In genomic region chr2:157182834-157183396, GRCh38 we compare ENCODE assay signal across 9 cellular contexts.
DNase-seq lines count a peak whose midpoint lies in the region; ATAC-seq and TF ChIP-seq lines count a peak whose summit lies in the region.
"Had no signal": no experiment of that assay in that cellular context is flagged by ENCODE, and none has a peak within 500 bp of the region (broad histone marks: within the 10 kb centered on the region; RNA-seq: fewer than 3 reads in every experiment).

No MANE protein-coding gene starts in this region.

- no peak for TF ChIP-seq CTCF in progenitor cell of endocrine pancreas (IDR thresholded peaks at IDR 0.05; ENCODE audit: unreplicated experiment)

- peaks cover 4% of the 10 kb centered on the region for H3K4me1 Mint-ChIP-seq in progenitor cell of endocrine pancreas (ENCODE audit: low read depth)
- H3K4me1 Mint-ChIP-seq: IgD-negative memory B cell had no signal

- DNase-seq in AML-193 (lab: John Stamatoyannopoulos, UW): peak; percentile 9 to 38
- DNase-seq in HPDE6-E6E7 (ENCODE audit: extremely low spot score): peak; percentile 70
- peak; percentile 81 for DNase-seq in adipocyte (ENCODE audit: low read depth)
- no peak for DNase-seq in left lobe of liver (ENCODE audit: low spot score)
- no peak for DNase-seq in NCI-H2107 (lab: John Stamatoyannopoulos, UW)
- DNase-seq in NCI-H2196 treated with DMSO at 0.1 percent for 48 hours (lab: John Stamatoyannopoulos, UW; ENCODE audit: unreplicated experiment): no peak
- DNase-seq in progenitor cell of endocrine pancreas (ENCODE audit: low spot score, unreplicated experiment): no peak

- H3K27ac Mint-ChIP-seq in progenitor cell of endocrine pancreas: no peak overlapping the region
- H3K27ac Mint-ChIP-seq: IgD-negative memory B cell had no signal

- H3K9me3 Mint-ChIP-seq in progenitor cell of endocrine pancreas (ENCODE audit: low read depth): no peaks in the 10 kb centered on the region

- H3K9me3 ChIP-seq in adipocyte (ENCODE audit: control insufficient read depth, low read length): no peaks in the 10 kb centered on the region

- ATAC-seq in left lobe of liver (peak; percentile 69), GM21576 (IDR thresholded peaks at IDR 0.05; ENCODE audit: unreplicated experiment) (no peak)

- no peaks in the 10 kb centered on the region for H3K27me3 ChIP-seq in adipocyte (replicated peaks; ENCODE audit: control insufficient read depth, insufficient read depth, low read length)

- H3K4me3 Mint-ChIP-seq in progenitor cell of endocrine pancreas (ENCODE audit: low read depth): no peak overlapping the region
- H3K4me3 Mint-ChIP-seq: IgD-negative memory B cell had no signal

- H3K9ac ChIP-seq in adipocyte (ENCODE audit: low read length): no peak overlapping the region

- H3K27me3 Mint-ChIP-seq in progenitor cell of endocrine pancreas: no peaks in the 10 kb centered on the region

- no peaks in the 10 kb centered on the region for H3K36me3 ChIP-seq in adipocyte (ENCODE audit: control insufficient read depth, insufficient read depth, low read length, severe bottlenecking)

- peaks cover 52% of the 10 kb centered on the region for H3K4me1 ChIP-seq in adipocyte (ENCODE audit: control insufficient read depth, insufficient read depth, low read length)

- no peaks in the 10 kb centered on the region for H3K36me3 Mint-ChIP-seq in progenitor cell of endocrine pancreas (ENCODE audit: insufficient read depth)
- H3K36me3 Mint-ChIP-seq: IgD-negative memory B cell had no signal

- H3K4me3 ChIP-seq in adipocyte (ENCODE audit: low read length): no peak overlapping the region

Comparison
In these comparisons a context has a peak if more than half of its experiments do, and no peak if none do; other contexts are left out.
1. DNase-seq: peak in AML-193 (2 of 2), HPDE6-E6E7 (single experiment) and adipocyte (single experiment); none in left lobe of liver (single experiment), NCI-H2107 (single experiment), NCI-H2196 treated with DMSO at 0.1 percent for 48 hours (single experiment) and progenitor cell of endocrine pancreas (single experiment).